Comparison of ENCODE assay signal across 40 cellular contexts in genomic region chr12:120661432-120661831, GRCh38. TPM values are rescaled to one million over a fixed set of nuclear protein-coding genes. Genes with fewer than 3 reads are reported as not detected.
"Had no signal": no experiment of that assay in that cellular context is flagged by ENCODE, and none has a peak within 500 bp of the region (broad histone marks: within the 10 kb centered on the region; RNA-seq: fewer than 3 reads in every experiment).

No MANE protein-coding gene starts in this region.

- H3K36me3 ChIP-seq: adrenal gland, ascending aorta, brain microvascular endothelial cell, breast epithelium, cardiac muscle cell, colonic mucosa had no signal

- FAIRE-seq: astrocyte, bronchial epithelial cell, colon had no signal

- H3K9me3 ChIP-seq: adrenal gland, ascending aorta, body of pancreas, breast epithelium, colonic mucosa had no signal

- H3K4me1 Mint-ChIP-seq: activated naive CD4-positive, alpha-beta T cell treated with anti-CD3 and anti-CD28 coated beads, Interleukin-2, amount 10 ng/mL, durations not matched to agents 7 days and 5 days; activated naive CD4-positive, alpha-beta T cell treated with anti-CD3 and anti-CD28 coated beads, Interleukin-2, amount 50 U/mL, for 24 hours; activated naive CD8-positive, alpha-beta T cell treated with anti-CD3 and anti-CD28 coated beads for 36 hours; activated naive CD8-positive, alpha-beta T cell treated with anti-CD3 and anti-CD28 coated beads, Interleukin-2, amount 10 ng/mL, durations not matched to agents 7 days and 5 days; activated naive CD8-positive, alpha-beta T cell treated with anti-CD3 and anti-CD28 coated beads, Interleukin-2, amount 50 U/mL, for 24 hours; activated T-helper 17 cell treated with anti-CD3 and anti-CD28 coated beads, Interleukin-2, amount 50 U/mL, for 72 hours; central memory CD8-positive, alpha-beta T cell had no signal

- DNase-seq: activated effector memory CD4-positive, alpha-beta T cell treated with anti-CD3 and anti-CD28 coated beads, Interleukin-2, amount 50 U/mL, for 16 hours; activated effector memory CD4-positive, alpha-beta T cell treated with Interleukin-2 at 50 U/mL for 16 hours; activated gamma-delta T cell; activated gamma-delta T cell treated with Interleukin-2 at 50 U/mL for 16 hours; activated naive CD4-positive, alpha-beta T cell; activated naive CD4-positive, alpha-beta T cell treated with anti-CD3 and anti-CD28 coated beads for 36 hours; activated naive CD4-positive, alpha-beta T cell treated with anti-CD3 and anti-CD28 coated beads, Interleukin-2, amount 10 ng/mL, durations not matched to agents 7 days and 5 days; activated naive CD4-positive, alpha-beta T cell treated with anti-CD3 and anti-CD28 coated beads, Interleukin-2, amount 50 U/mL, for 16 hours; activated naive CD4-positive, alpha-beta T cell treated with Interleukin-2 at 50 U/mL for 16 hours; activated naive CD8-positive, alpha-beta T cell treated with anti-CD3 and anti-CD28 coated beads for 36 hours; activated naive CD8-positive, alpha-beta T cell treated with anti-CD3 and anti-CD28 coated beads, Interleukin-2, amount 10 ng/mL, durations not matched to agents 7 days and 5 days; activated naive CD8-positive, alpha-beta T cell treated with anti-CD3 and anti-CD28 coated beads, Interleukin-2, amount 50 U/mL, for 24 hours; activated T-cell treated with anti-CD3 and anti-CD28 coated beads, Interleukin-2, amount 50 U/mL, for 48 hours; activated T-cell treated with anti-CD3 and anti-CD28 coated beads, Interleukin-2, amount 50 U/mL, for 72 hours; adrenal gland; amniotic stem cell; amygdala; anterior cingulate cortex; aorta; body of pancreas; brain microvascular endothelial cell; caudate nucleus; central memory CD4-positive, alpha-beta T cell; cerebellar nuclear complex; colonic mucosa had no signal

- H3K4me3 Mint-ChIP-seq: activated naive CD4-positive, alpha-beta T cell treated with anti-CD3 and anti-CD28 coated beads for 36 hours; activated naive CD4-positive, alpha-beta T cell treated with anti-CD3 and anti-CD28 coated beads, Interleukin-2, amount 10 ng/mL, durations not matched to agents 7 days and 5 days; activated naive CD4-positive, alpha-beta T cell treated with anti-CD3 and anti-CD28 coated beads, Interleukin-2, amount 50 U/mL, for 24 hours; activated naive CD8-positive, alpha-beta T cell; activated naive CD8-positive, alpha-beta T cell treated with anti-CD3 and anti-CD28 coated beads for 36 hours; activated naive CD8-positive, alpha-beta T cell treated with anti-CD3 and anti-CD28 coated beads, Interleukin-2, amount 10 ng/mL, durations not matched to agents 7 days and 5 days; activated naive CD8-positive, alpha-beta T cell treated with anti-CD3 and anti-CD28 coated beads, Interleukin-2, amount 50 U/mL, for 24 hours; activated T-cell treated with anti-CD3 and anti-CD28 coated beads, Interleukin-2, amount 50 U/mL, for 72 hours; activated T-helper 1 cell treated with anti-CD3 and anti-CD28 coated beads, Interleukin-12 subunit alpha, Interleukin-12 subunit beta, Interleukin-2, Interleukin-4 antibody, amounts not matched to agents 30 ng/mL and 10 ng/mL and 1 ng/mL, durations not matched to agents 14 hours and 24 hours and 36 hours; activated T-helper 17 cell treated with anti-CD3 and anti-CD28 coated beads, Interleukin-2, amount 50 U/mL, for 72 hours; brain; central memory CD8-positive, alpha-beta T cell had no signal

- H3K27me3 Mint-ChIP-seq: activated naive CD4-positive, alpha-beta T cell treated with anti-CD3 and anti-CD28 coated beads, Interleukin-2, amount 50 U/mL, for 24 hours; activated naive CD8-positive, alpha-beta T cell; activated naive CD8-positive, alpha-beta T cell treated with anti-CD3 and anti-CD28 coated beads for 36 hours had no signal

- H3K4me1 ChIP-seq: ascending aorta, breast epithelium had no signal

- ATAC-seq: activated naive CD4-positive, alpha-beta T cell treated with anti-CD3 and anti-CD28 coated beads, Interleukin-2, amount 50 U/mL, for 72 hours; activated naive CD8-positive, alpha-beta T cell treated with anti-CD3 and anti-CD28 coated beads, Interleukin-2, amount 50 U/mL, for 24 hours; activated T-cell treated with anti-CD3 and anti-CD28 coated beads, Interleukin-2, amount 50 U/mL, for 72 hours; activated T-helper 17 cell treated with anti-CD3 and anti-CD28 coated beads, Interleukin-2, amount 50 U/mL, for 72 hours; body of pancreas had no signal

- H3K4me3 ChIP-seq: adrenal gland, ascending aorta, body of pancreas, breast epithelium, cardiac muscle cell, colonic mucosa had no signal

- H3K27me3 ChIP-seq: adrenal gland, ascending aorta, body of pancreas, brain microvascular endothelial cell, breast epithelium, cardiac muscle cell, colonic mucosa had no signal

- H3K27ac ChIP-seq: adrenal gland, ascending aorta, body of pancreas, brain microvascular endothelial cell, breast epithelium, cardiac muscle cell, colonic mucosa had no signal

- H3K27ac Mint-ChIP-seq: activated naive CD4-positive, alpha-beta T cell treated with anti-CD3 and anti-CD28 coated beads for 36 hours; activated naive CD4-positive, alpha-beta T cell treated with anti-CD3 and anti-CD28 coated beads, Interleukin-2, amount 10 ng/mL, durations not matched to agents 7 days and 5 days; activated naive CD4-positive, alpha-beta T cell treated with anti-CD3 and anti-CD28 coated beads, Interleukin-2, amount 50 U/mL, for 24 hours; activated naive CD4-positive, alpha-beta T cell treated with anti-CD3 and anti-CD28 coated beads, Interleukin-2, amount 50 U/mL, for 72 hours; activated naive CD8-positive, alpha-beta T cell; activated naive CD8-positive, alpha-beta T cell treated with anti-CD3 and anti-CD28 coated beads for 36 hours; activated naive CD8-positive, alpha-beta T cell treated with anti-CD3 and anti-CD28 coated beads, Interleukin-2, amount 10 ng/mL, durations not matched to agents 7 days and 5 days; activated naive CD8-positive, alpha-beta T cell treated with anti-CD3 and anti-CD28 coated beads, Interleukin-2, amount 50 U/mL, for 24 hours; activated T-cell treated with anti-CD3 and anti-CD28 coated beads, Interleukin-2, amount 50 U/mL, for 72 hours; activated T-helper 1 cell treated with anti-CD3 and anti-CD28 coated beads, Interleukin-12 subunit alpha, Interleukin-12 subunit beta, Interleukin-2, Interleukin-4 antibody, amounts not matched to agents 30 ng/mL and 10 ng/mL and 1 ng/mL, durations not matched to agents 14 hours and 24 hours and 36 hours; activated T-helper 17 cell treated with anti-CD3 and anti-CD28 coated beads, Interleukin-2, amount 50 U/mL, for 72 hours; activated T-helper 2 cell treated with anti-CD3 and anti-CD28 coated beads, Interferon-gamma antibody, Interleukin-2, Interleukin-4, amounts not matched to agents 10 μg/mL and 5 μg/mL and 100 μg/mL, durations not matched to agents 14 hours and 24 hours and 36 hours; brain had no signal

- H3K9me3 Mint-ChIP-seq: activated naive CD4-positive, alpha-beta T cell treated with anti-CD3 and anti-CD28 coated beads for 36 hours; activated naive CD4-positive, alpha-beta T cell treated with anti-CD3 and anti-CD28 coated beads, Interleukin-2, amount 10 ng/mL, durations not matched to agents 7 days and 5 days; activated naive CD4-positive, alpha-beta T cell treated with anti-CD3 and anti-CD28 coated beads, Interleukin-2, amount 50 U/mL, for 24 hours; activated naive CD4-positive, alpha-beta T cell treated with anti-CD3 and anti-CD28 coated beads, Interleukin-2, amount 50 U/mL, for 72 hours; activated naive CD8-positive, alpha-beta T cell treated with anti-CD3 and anti-CD28 coated beads for 36 hours; activated naive CD8-positive, alpha-beta T cell treated with anti-CD3 and anti-CD28 coated beads, Interleukin-2, amount 10 ng/mL, durations not matched to agents 7 days and 5 days; activated naive CD8-positive, alpha-beta T cell treated with anti-CD3 and anti-CD28 coated beads, Interleukin-2, amount 50 U/mL, for 24 hours; activated T-cell treated with anti-CD3 and anti-CD28 coated beads, Interleukin-2, amount 50 U/mL, for 72 hours; activated T-helper 1 cell treated with anti-CD3 and anti-CD28 coated beads, Interleukin-12 subunit alpha, Interleukin-12 subunit beta, Interleukin-2, Interleukin-4 antibody, amounts not matched to agents 30 ng/mL and 10 ng/mL and 1 ng/mL, durations not matched to agents 14 hours and 24 hours and 36 hours; activated T-helper 17 cell treated with anti-CD3 and anti-CD28 coated beads, Interleukin-2, amount 50 U/mL, for 72 hours; activated T-helper 2 cell treated with anti-CD3 and anti-CD28 coated beads, Interferon-gamma antibody, Interleukin-2, Interleukin-4, amounts not matched to agents 10 μg/mL and 5 μg/mL and 100 μg/mL, durations not matched to agents 14 hours and 24 hours and 36 hours; central memory CD8-positive, alpha-beta T cell had no signal

RNA-seq across cellular contexts. Expression of gene CABP1, which starts 21.0 kb away (rescaled TPM):
- total RNA-seq: activated naive CD4-positive, alpha-beta T cell treated with anti-CD3 and anti-CD28 coated beads for 36 hours; activated T-helper 1 cell treated with anti-CD3 and anti-CD28 coated beads, Interleukin-12 subunit alpha, Interleukin-12 subunit beta, Interleukin-2, Interleukin-4 antibody, amounts not matched to agents 30 ng/mL and 10 ng/mL and 1 ng/mL, durations not matched to agents 14 hours and 24 hours and 36 hours; bronchial epithelial cell; cardiac muscle cell; chondrocyte had no signal
- polyA plus RNA-seq: cardiac muscle cell had no signal
